ENCODE assay signal across 17 cellular contexts in genomic region chr11:110833033-110833484, GRCh38.
A peak's percentile ranks its signal among the peaks of the same experiment; 100 is the strongest.
DNase-seq lines count a peak whose midpoint lies in the region; ATAC-seq, FAIRE-seq and TF ChIP-seq lines count a peak whose summit lies in the region.
"Had no signal": no experiment of that assay in that cellular context is flagged by ENCODE, and none has a peak within 500 bp of the region (broad histone marks: within the 10 kb centered on the region; RNA-seq: fewer than 3 reads in every experiment).

No MANE protein-coding gene starts in this region.

- H3K4me2 ChIP-seq in HCT116 (ENCODE audit: low read length) (no peak overlapping the region), astrocyte (ENCODE audit: low read length) (peak overlapping the region; percentile 66)

- intact Hi-C loops in HCT116 (cut with micrococcal nuclease): no loop called here

- no peaks in the 10 kb centered on the region for H3K9me3 ChIP-seq in HCT116 (ENCODE audit: control insufficient read depth in 1 of 2, insufficient read depth in 1 of 2, low read depth in 1 of 2, low read length in 2 of 2)
- H3K9me3 ChIP-seq in astrocyte (ENCODE audit: insufficient read depth, low read depth, low read length): no peaks in the 10 kb centered on the region
- H3K9me3 ChIP-seq: stomach had no signal

- H3K27me3 ChIP-seq in ACC112 (ENCODE audit: insufficient read depth, low read length) (no peaks in the 10 kb centered on the region), HCT116 (ENCODE audit: insufficient read depth, low read length) (peaks cover 33% of the 10 kb centered on the region), astrocyte (ENCODE audit: insufficient read depth, low read length) (no peaks in the 10 kb centered on the region)
- H3K27me3 ChIP-seq: stomach had no signal

- ATAC-seq in HCT116 (no peak), GM21526 (IDR thresholded peaks at IDR 0.05; ENCODE audit: low FRiP score, unreplicated experiment) (no peak), HG02623 (IDR thresholded peaks at IDR 0.05; ENCODE audit: unreplicated experiment) (no peak)
- ATAC-seq: Panc1, T-helper 17 cell had no signal

- TF ChIP-seq POLR2A in HCT116 (IDR thresholded peaks at IDR 0.05; ENCODE audit: borderline replicate concordance, extremely low read depth, insufficient read depth, insufficient read length): no peak

- in situ Hi-C loops in GM13976 (cut with MboI; ENCODE audit: low sequenced_read_pairs, unreplicated experiment): no loop called here

- no peaks in the 10 kb centered on the region for H3K9me3 Mint-ChIP-seq in astrocyte (ENCODE audit: unreplicated experiment)

- H3K9ac ChIP-seq in HCT116 (ENCODE audit: low read length): no peak overlapping the region
- peak overlapping the region; percentile 45 for H3K9ac ChIP-seq in astrocyte (ENCODE audit: low read length)

- DNase-seq in HCT116 (ENCODE audit: low read depth, low spot score) (no peak), astrocyte (ENCODE audit: low read depth) (peak; percentile 88), glomerular endothelial cell (ENCODE audit: extremely low read depth, low read depth, low spot score) (peak; percentile 48), SKM-1 (lab: John Stamatoyannopoulos, UW; ENCODE audit: unreplicated experiment) (no peak), GM13976 (ENCODE audit: low spot score) (no peak)
- DNase-seq: activated CD4-positive, alpha-beta T cell treated with anti-CD3 and anti-CD28 coated beads, Interleukin-2, amount 50 U/mL, for 48 hours; C1 segment of cervical spinal cord; head of caudate nucleus; NCI-H1092 treated with DMSO at 0.1 percent for 48 hours; stimulated activated CD4-positive, alpha-beta T cell treated with anti-CD3 and anti-CD28 coated beads, Interleukin-4, amount 100 ng/mL, for 4 hours; stomach; T-helper 17 cell had no signal

- TF ChIP-seq CTCF in HCT116 (IDR thresholded peaks at IDR 0.05 in 2 of 3, conservative IDR thresholded peaks at IDR 0.05 in 1 of 3; ENCODE audit: borderline replicate concordance in 1 of 3, insufficient read depth in 1 of 3, low read depth in 2 of 3, low read length in 2 of 3) (no peak), astrocyte (IDR thresholded peaks at IDR 0.05; ENCODE audit: insufficient read depth, low read depth, low read length) (no peak), GM13976 (IDR thresholded peaks at IDR 0.05; ENCODE audit: borderline replicate concordance, control extremely low read depth, extremely low read depth, insufficient read depth, missing control alignments) (no peak)

- CTCF ChIA-PET in HCT116 (lab: Charles Lee): no interaction called here

- no peak overlapping the region for H3K27ac Mint-ChIP-seq in astrocyte (ENCODE audit: unreplicated experiment)
- H3K27ac Mint-ChIP-seq: dendritic cell treated with granulocyte-macrophage colony-stimulating factor and Interleukin-4, amounts not matched to agents 40 ng/mL and 50 ng/mL, for 4 days; T-helper 17 cell had no signal

- POLR2A ChIA-PET in HCT116 (lab: Charles Lee): no interaction called here

- H2AFZ ChIP-seq in ACC112 (ENCODE audit: low read length, unreplicated experiment) (peak overlapping the region; percentile 70), HCT116 (ENCODE audit: low read depth, low read length, poor library complexity, severe bottlenecking) (no peak overlapping the region), astrocyte (ENCODE audit: low read depth, low read length) (peak overlapping the region; percentile 26)

- no peak for TF ChIP-seq RAD21 in HCT116 (IDR thresholded peaks at IDR 0.05; ENCODE audit: low read depth)

- H3K4me1 ChIP-seq in ACC112 (ENCODE audit: control insufficient read depth, insufficient read depth, low read length, unreplicated experiment): peaks cover 46% of the 10 kb centered on the region
- no peaks in the 10 kb centered on the region for H3K4me1 ChIP-seq in HCT116 (ENCODE audit: control insufficient read depth in 1 of 2, insufficient read depth in 2 of 2, low read length in 2 of 2)
- peaks cover 15% of the 10 kb centered on the region for H3K4me1 ChIP-seq in astrocyte (ENCODE audit: insufficient read depth, low read length)
- H3K4me1 ChIP-seq: stomach had no signal

- RAD21 ChIA-PET in HCT116 (lab: Charles Lee; ENCODE audit: low non-redundant PET in 1 of 2, low total read pairs in 2 of 2, uncharacterized antibody in 2 of 2, unreplicated experiment in 2 of 2): no interaction called here

- H3K4me3 Mint-ChIP-seq in astrocyte (ENCODE audit: unreplicated experiment): no peak overlapping the region
- H3K4me3 Mint-ChIP-seq: dendritic cell treated with granulocyte-macrophage colony-stimulating factor and Interleukin-4, amounts not matched to agents 40 ng/mL and 50 ng/mL, for 4 days; T-helper 17 cell had no signal

- H3K27me3 Mint-ChIP-seq in astrocyte (ENCODE audit: low read depth, unreplicated experiment): no peaks in the 10 kb centered on the region

- H3K27ac ChIP-seq in ACC112 (ENCODE audit: low read depth, low read length): peak overlapping the region; percentile 95
- no peak overlapping the region for H3K27ac ChIP-seq in HCT116 (ENCODE audit: low read depth, low read length)
- peak overlapping the region; percentile 71 for H3K27ac ChIP-seq in astrocyte (ENCODE audit: low read depth, low read length)
- H3K27ac ChIP-seq: stomach had no signal

- H3K4me3 ChIP-seq in ACC112 (ENCODE audit: low read depth, low read length) (peak overlapping the region; percentile 57), HCT116 (replicated peaks in 1 of 2; ENCODE audit: low read depth in 1 of 2, low read length in 2 of 2) (no peak overlapping the region), astrocyte (ENCODE audit: insufficient read depth, low read depth, low read length) (no peak overlapping the region)
- H3K4me3 ChIP-seq: stomach had no signal

- H3K36me3 Mint-ChIP-seq in astrocyte (ENCODE audit: low read depth, unreplicated experiment): no peaks in the 10 kb centered on the region

- H3K79me2 ChIP-seq in ACC112 (ENCODE audit: control insufficient read depth, insufficient read depth, low read length, unreplicated experiment) (no peaks in the 10 kb centered on the region), HCT116 (ENCODE audit: insufficient read depth, low read length) (no peaks in the 10 kb centered on the region), astrocyte (ENCODE audit: insufficient read depth, low read length) (no peaks in the 10 kb centered on the region)

- H4K20me1 ChIP-seq in HCT116 (ENCODE audit: insufficient read depth) (no peaks in the 10 kb centered on the region), astrocyte (ENCODE audit: insufficient read depth, low read length) (no peaks in the 10 kb centered on the region)

- BruUV-seq in HCT116 (replicated peaks; lab: Mats Ljungman, UMichigan): no TSS peak

- H3K36me3 ChIP-seq in ACC112 (ENCODE audit: insufficient read depth, low read length) (no peaks in the 10 kb centered on the region), HCT116 (ENCODE audit: control insufficient read depth in 1 of 2, insufficient read depth in 2 of 2, low read length in 2 of 2) (no peaks in the 10 kb centered on the region), astrocyte (ENCODE audit: insufficient read depth, low read length) (no peaks in the 10 kb centered on the region)
- H3K36me3 ChIP-seq: stomach had no signal

- peak; percentile 84 for FAIRE-seq in astrocyte (lab: Jason Lieb, UNC)

- no peaks in the 10 kb centered on the region for H3K9me2 ChIP-seq in HCT116 (ENCODE audit: insufficient read depth)

- no peaks in the 10 kb centered on the region for H3K4me1 Mint-ChIP-seq in astrocyte (ENCODE audit: low read depth, unreplicated experiment)

TF ChIP-seq in HCT116, 20 proteins besides CTCF, POLR2A, EP300 and RAD21:
- TF ChIP-seq YY1 (IDR thresholded peaks at IDR 0.05; ENCODE audit: extremely low read depth, insufficient replicate concordance, low read depth, low read length) (no peak), POLR2AphosphoS5 (IDR thresholded peaks at IDR 0.05; ENCODE audit: low read depth, low read length) (no peak), EZH2phosphoT487 (IDR thresholded peaks at IDR 0.05; ENCODE audit: borderline replicate concordance) (0 out of 2 replicates have a peak, but pooled peaks have one; percentile 85)

Comparison
In these comparisons a context has a peak if more than half of its experiments do, and no peak if none do; other contexts are left out.
1. DNase-seq: peak in astrocyte (single experiment) and glomerular endothelial cell (single experiment); none in HCT116 (single experiment), SKM-1 (single experiment) and GM13976 (single experiment).